10 cellular contexts compared by ENCODE assay signal in genomic region chr3:64266065-64266874, GRCh38. TPM values are rescaled to one million over a fixed set of nuclear protein-coding genes. Genes with fewer than 3 reads are reported as not detected.
DNase-seq lines count a peak whose midpoint lies in the region; ATAC-seq, FAIRE-seq and TF ChIP-seq lines count a peak whose summit lies in the region.
"Had no signal": no experiment of that assay in that cellular context is flagged by ENCODE, and none has a peak within 500 bp of the region (broad histone marks: within the 10 kb centered on the region; RNA-seq: fewer than 3 reads in every experiment).

No MANE protein-coding gene starts in this region.

- DNase-seq in HS-5 (ENCODE audit: low read depth) (peak; percentile 95), bronchial epithelial cell (ENCODE audit: low read depth) (peak; percentile 93), NCI-H2107 (lab: John Stamatoyannopoulos, UW) (no peak), LoVo (ENCODE audit: low spot score) (no peak), KG1 (lab: John Stamatoyannopoulos, UW) (no peak)
- DNase-seq in activated CD8-positive, alpha-beta T cell treated with anti-CD3 and anti-CD28 coated beads, Interleukin-2, amount 10 ng/mL, durations not matched to agents 7 days and 5 days, result no peak
- DNase-seq: NCI-H1436 treated with DMSO at 0.1 percent for 48 hours had no signal

- peak overlapping the region; percentile 57 to 94 (median 83) for H3K9ac ChIP-seq in subcutaneous abdominal adipose tissue (ENCODE audit: low read length in 5 of 5)

- H3K36me3 Mint-ChIP-seq in activated CD8-positive, alpha-beta T cell treated with anti-CD3 and anti-CD28 coated beads, Interleukin-2, amount 10 ng/mL, durations not matched to agents 7 days and 5 days (ENCODE audit: low read depth), result no peaks in the 10 kb centered on the region
- H3K36me3 Mint-ChIP-seq: activated naive CD4-positive, alpha-beta T cell treated with anti-CD3 and anti-CD28 coated beads, Interleukin-2, amount 50 U/mL, for 24 hours had no signal

- no peaks in the 10 kb centered on the region for H3K4me1 Mint-ChIP-seq in activated CD8-positive, alpha-beta T cell treated with anti-CD3 and anti-CD28 coated beads, Interleukin-2, amount 10 ng/mL, durations not matched to agents 7 days and 5 days (ENCODE audit: low read depth)
- H3K4me1 Mint-ChIP-seq: activated naive CD4-positive, alpha-beta T cell treated with anti-CD3 and anti-CD28 coated beads, Interleukin-2, amount 50 U/mL, for 24 hours had no signal

- peaks cover 19% of the 10 kb centered on the region for H3K27me3 Mint-ChIP-seq in activated CD8-positive, alpha-beta T cell treated with anti-CD3 and anti-CD28 coated beads, Interleukin-2, amount 10 ng/mL, durations not matched to agents 7 days and 5 days (ENCODE audit: low read depth)

- TF ChIP-seq CTCF in bronchial epithelial cell (IDR thresholded peaks at IDR 0.05; ENCODE audit: insufficient read depth, low read length, severe bottlenecking), result no peak

- H3K4me1 ChIP-seq in subcutaneous abdominal adipose tissue (ENCODE audit: control insufficient read depth in 5 of 5, insufficient read depth in 5 of 5, low read length in 5 of 5), result peaks cover 6 to 56% (median 54%) of the 10 kb centered on the region in 5 donors

- ATAC-seq in activated CD8-positive, alpha-beta T cell treated with anti-CD3 and anti-CD28 coated beads, Interleukin-2, amount 10 ng/mL, durations not matched to agents 7 days and 5 days, result no peak

- H3K9me3 ChIP-seq in subcutaneous abdominal adipose tissue (ENCODE audit: control insufficient read depth in 5 of 5, low read length in 5 of 5), result peaks cover 0 to 3% (median 0%) of the 10 kb centered on the region in 5 donors

- no peaks in the 10 kb centered on the region for H3K27me3 ChIP-seq in bronchial epithelial cell (ENCODE audit: control insufficient read depth, insufficient read depth, low read length)
- H3K27me3 ChIP-seq in layer of hippocampus (ENCODE audit: control insufficient read depth, insufficient read depth, low read length), result no peaks in the 10 kb centered on the region
- H3K27me3 ChIP-seq in subcutaneous abdominal adipose tissue (ENCODE audit: control insufficient read depth in 5 of 5, insufficient read depth in 4 of 5, low read length in 5 of 5), result no peaks in the 10 kb centered on the region

- peak; percentile 47 for FAIRE-seq in bronchial epithelial cell (lab: Jason Lieb, UNC)

- H3K4me3 ChIP-seq in bronchial epithelial cell (ENCODE audit: low read depth, low read length) (no peak overlapping the region), subcutaneous abdominal adipose tissue (ENCODE audit: low read depth in 1 of 5, low read length in 5 of 5) (peak overlapping the region; percentile 70 to 82 (median 80))

- H3K27ac ChIP-seq in layer of hippocampus (ENCODE audit: low read depth, low read length) (peak overlapping the region; percentile 59), subcutaneous abdominal adipose tissue (ENCODE audit: low read depth, low read length) (peak overlapping the region; percentile 98)

- POLR2A ChIA-PET in activated CD8-positive, alpha-beta T cell treated with anti-CD3 and anti-CD28 coated beads, Interleukin-2, amount 10 ng/mL, durations not matched to agents 7 days and 5 days (lab: Charles Lee), result no interaction called here

- no peak overlapping the region for H3K27ac Mint-ChIP-seq in activated CD8-positive, alpha-beta T cell treated with anti-CD3 and anti-CD28 coated beads, Interleukin-2, amount 10 ng/mL, durations not matched to agents 7 days and 5 days
- H3K27ac Mint-ChIP-seq: activated naive CD4-positive, alpha-beta T cell treated with anti-CD3 and anti-CD28 coated beads, Interleukin-2, amount 50 U/mL, for 24 hours had no signal

- no peaks in the 10 kb centered on the region for H3K36me3 ChIP-seq in bronchial epithelial cell (ENCODE audit: control insufficient read depth, insufficient read depth, low read length)
- no peaks in the 10 kb centered on the region for H3K36me3 ChIP-seq in subcutaneous abdominal adipose tissue (ENCODE audit: control insufficient read depth in 5 of 5, insufficient read depth in 5 of 5, low read length in 5 of 5)

- CTCF ChIA-PET in activated CD8-positive, alpha-beta T cell treated with anti-CD3 and anti-CD28 coated beads, Interleukin-2, amount 10 ng/mL, durations not matched to agents 7 days and 5 days (lab: Charles Lee), result no interaction called here

- H3K9me3 Mint-ChIP-seq in activated CD8-positive, alpha-beta T cell treated with anti-CD3 and anti-CD28 coated beads, Interleukin-2, amount 10 ng/mL, durations not matched to agents 7 days and 5 days (ENCODE audit: insufficient read depth), result no peaks in the 10 kb centered on the region

- H3K4me3 Mint-ChIP-seq in activated CD8-positive, alpha-beta T cell treated with anti-CD3 and anti-CD28 coated beads, Interleukin-2, amount 10 ng/mL, durations not matched to agents 7 days and 5 days, result no peak overlapping the region
- H3K4me3 Mint-ChIP-seq: activated naive CD4-positive, alpha-beta T cell treated with anti-CD3 and anti-CD28 coated beads, Interleukin-2, amount 50 U/mL, for 24 hours had no signal

RNA-seq across cellular contexts. Expression of gene PRICKLE2, which starts 41.0 kb away (rescaled TPM):
- total RNA-seq in bronchial epithelial cell, result 1.4 and 2.4 TPM in 2 replicates
- not detected for total RNA-seq in activated CD8-positive, alpha-beta T cell treated with anti-CD3 and anti-CD28 coated beads, Interleukin-2, amount 10 ng/mL, durations not matched to agents 7 days and 5 days

Comparison
In these comparisons a context has a peak if more than half of its experiments do, and no peak if none do; other contexts are left out.
1. DNase-seq: peak in HS-5 (single experiment) and bronchial epithelial cell (single experiment); none in NCI-H2107 (single experiment), LoVo (single experiment), KG1 (single experiment) and activated CD8-positive, alpha-beta T cell treated with anti-CD3 and anti-CD28 coated beads, Interleukin-2, amount 10 ng/mL, durations not matched to agents 7 days and 5 days (single experiment).